Comparison of ENCODE assay signal across 8 cellular contexts in genomic region chr1:161039154-161039545, GRCh38. TPM values are rescaled to one million over a fixed set of nuclear protein-coding genes. Genes with fewer than 3 reads are reported as not detected.
DNase-seq lines count a peak whose midpoint lies in the region; ATAC-seq and TF ChIP-seq lines count a peak whose summit lies in the region.

No MANE protein-coding gene starts in this region.

- no peaks in the 10 kb centered on the region for H3K9me2 ChIP-seq in MM.1S (replicated peaks; ENCODE audit: insufficient read depth, low read length)

- H3K27me3 Mint-ChIP-seq in CD8-positive, alpha-beta T cell (ENCODE audit: low read depth), result no peaks in the 10 kb centered on the region

- H2BK15ac ChIP-seq in neuronal stem cell (ENCODE audit: low read length), result no peak overlapping the region

- H2AK5ac ChIP-seq in neuronal stem cell (ENCODE audit: low read depth, low read length), result no peak overlapping the region

- H3K79me1 ChIP-seq in neuronal stem cell (ENCODE audit: low read depth, low read length), result peaks cover 3% of the 10 kb centered on the region

- peaks cover 29% of the 10 kb centered on the region for H3K36me3 ChIP-seq in CD8-positive, alpha-beta T cell (ENCODE audit: insufficient read depth, low read length)
- H3K36me3 ChIP-seq in MM.1S (replicated peaks; ENCODE audit: insufficient read depth, low read length) (peaks cover 10% of the 10 kb centered on the region), neuronal stem cell (replicated peaks in 1 of 2; ENCODE audit: control insufficient read depth in 2 of 2, insufficient read depth in 2 of 2, low read length in 2 of 2) (peaks cover 34 to 58% of the 10 kb centered on the region in 2 donors), aorta (ENCODE audit: control insufficient read depth in 1 of 2, insufficient read depth in 2 of 2, low read length in 1 of 2) (peaks cover 4 to 11% of the 10 kb centered on the region in 2 donors)
- peaks cover 38% of the 10 kb centered on the region for H3K36me3 ChIP-seq in effector memory CD4-positive, alpha-beta T cell (ENCODE audit: control insufficient read depth, insufficient read depth, low read length)

- H3K14ac ChIP-seq in neuronal stem cell (ENCODE audit: low read length), result no peak overlapping the region

- H4K8ac ChIP-seq in neuronal stem cell (ENCODE audit: low read depth, low read length), result no peak overlapping the region

- WGBS in neuronal stem cell (ENCODE audit: extremely low coverage in 2 of 2, insufficient read length in 2 of 2, insufficient replicate concordance in 1 of 2), 2 donors, result no CpG with 5 or more reads among the region's 3 CpGs
- WGBS in aorta, 2 donors, result 25 to 44% methylated on average over 3 of the region's 3 CpGs

- TF ChIP-seq CTCF in CD8-positive, alpha-beta T cell (IDR thresholded peaks at IDR 0.05), result no peak
- TF ChIP-seq CTCF in MM.1S (IDR thresholded peaks at IDR 0.05; ENCODE audit: low read length), result no peak

- no peaks in the 10 kb centered on the region for H3K9me3 ChIP-seq in CD8-positive, alpha-beta T cell (ENCODE audit: low read length)
- H3K9me3 ChIP-seq in MM.1S (replicated peaks; ENCODE audit: insufficient read depth, low read length) (no peaks in the 10 kb centered on the region), neuronal stem cell (replicated peaks in 1 of 2; ENCODE audit: control insufficient read depth in 2 of 2, insufficient read depth in 1 of 2, low read depth in 1 of 2, low read length in 2 of 2) (no peaks in the 10 kb centered on the region), aorta (ENCODE audit: control insufficient read depth, low read length) (no peaks in the 10 kb centered on the region)
- H3K9me3 ChIP-seq in effector memory CD4-positive, alpha-beta T cell (ENCODE audit: control insufficient read depth, low read length), result no peaks in the 10 kb centered on the region

- H3K4me1 ChIP-seq in CD8-positive, alpha-beta T cell (ENCODE audit: insufficient read depth, low read length), result peaks cover 37% of the 10 kb centered on the region
- H3K4me1 ChIP-seq in MM.1S (ENCODE audit: low read length), result peaks cover 10% of the 10 kb centered on the region
- peaks cover 26% of the 10 kb centered on the region for H3K4me1 ChIP-seq in effector memory CD4-positive, alpha-beta T cell (ENCODE audit: control insufficient read depth, insufficient read depth, low read length, poor library complexity, severe bottlenecking)
- H3K4me1 ChIP-seq in neuronal stem cell (ENCODE audit: control insufficient read depth in 2 of 2, insufficient read depth in 1 of 2, low read depth in 1 of 2, low read length in 2 of 2), result peaks cover 5 to 14% of the 10 kb centered on the region in 2 donors
- no peaks in the 10 kb centered on the region for H3K4me1 ChIP-seq in aorta (ENCODE audit: control insufficient read depth in 1 of 2, insufficient read depth in 2 of 2, low read length in 2 of 2)

- H3K23ac ChIP-seq in neuronal stem cell (ENCODE audit: low read depth, low read length, poor library complexity), result peak overlapping the region; percentile 77

- H3K27ac ChIP-seq in CD8-positive, alpha-beta T cell (ENCODE audit: low read depth, low read length), result peak overlapping the region; percentile 75
- H3K27ac ChIP-seq in MM.1S (ENCODE audit: low read length) (peak overlapping the region; percentile 40; the same call in 1 of the 2 replicates), neuronal stem cell (replicated peaks; ENCODE audit: low read length) (no peak overlapping the region), aorta (ENCODE audit: low read depth in 1 of 2, low read length in 2 of 2) (no peak overlapping the region)
- H3K27ac ChIP-seq in effector memory CD4-positive, alpha-beta T cell (ENCODE audit: insufficient read depth, low read length, poor library complexity, severe bottlenecking), result peak overlapping the region; percentile 88

- intact Hi-C loops in CD8-positive, alpha-beta T cell (cut with DNase I, micrococcal nuclease), result loop anchor here in 1 of 2 experiments (2.0 kb wide), 2 partner anchors 42 to 80 kb away; partner anchors contain the start of genes NIT1 and PFDN2
- intact Hi-C loops in aorta (cut with DNase I), result no loop called here

- H2AFZ ChIP-seq in MM.1S (ENCODE audit: low read length), result peak overlapping the region; percentile 89
- H2AFZ ChIP-seq in neuronal stem cell (ENCODE audit: low read length), result no peak overlapping the region

- no peak overlapping the region for H2BK5ac ChIP-seq in neuronal stem cell (ENCODE audit: low read length)

- H3K36me3 Mint-ChIP-seq in CD8-positive, alpha-beta T cell, result peaks cover 51% of the 10 kb centered on the region

- H3K9ac ChIP-seq in MM.1S (ENCODE audit: low read length) (peak overlapping the region; percentile 72; the same call in 1 of the 2 replicates), neuronal stem cell (ENCODE audit: low read depth, low read length, poor library complexity) (no peak overlapping the region)

- H3K4ac ChIP-seq in neuronal stem cell (ENCODE audit: low read length), result no peak overlapping the region

- peak overlapping the region; percentile 96 for H3K27ac Mint-ChIP-seq in CD8-positive, alpha-beta T cell

- no peak overlapping the region for H4K91ac ChIP-seq in neuronal stem cell (ENCODE audit: low read depth, low read length, poor library complexity)

- CTCF ChIA-PET in CD8-positive, alpha-beta T cell (lab: Charles Lee), result interaction anchor here (0.9 to 15.0 kb wide), 7 partner anchors 8 to 101 kb away, joined by 3 to 168 read pairs (median 3); partner anchors contain the start of genes ARHGAP30 and KLHDC9

- no peaks in the 10 kb centered on the region for H3K27me3 ChIP-seq in CD8-positive, alpha-beta T cell (ENCODE audit: insufficient read depth, low read length)
- no peaks in the 10 kb centered on the region for H3K27me3 ChIP-seq in MM.1S (replicated peaks; ENCODE audit: insufficient read depth, low read length)
- no peaks in the 10 kb centered on the region for H3K27me3 ChIP-seq in effector memory CD4-positive, alpha-beta T cell (replicated peaks; ENCODE audit: control insufficient read depth, insufficient read depth, low read length, poor library complexity, severe bottlenecking)
- no peaks in the 10 kb centered on the region for H3K27me3 ChIP-seq in neuronal stem cell (ENCODE audit: control insufficient read depth in 3 of 3, insufficient read depth in 3 of 3, low read depth in 1 of 3, low read length in 3 of 3)
- H3K27me3 ChIP-seq in aorta (ENCODE audit: control insufficient read depth in 1 of 2, insufficient read depth in 2 of 2, low read length in 1 of 2), result no peaks in the 10 kb centered on the region

- H3K4me3 ChIP-seq in CD8-positive, alpha-beta T cell (ENCODE audit: low read depth, low read length), result peak overlapping the region; percentile 87
- H3K4me3 ChIP-seq in MM.1S (ENCODE audit: low read length), result peak overlapping the region; percentile 83
- H3K4me3 ChIP-seq in effector memory CD4-positive, alpha-beta T cell (ENCODE audit: insufficient read depth, low read depth, low read length, poor library complexity, severe bottlenecking), result peak overlapping the region; percentile 68
- H3K4me3 ChIP-seq in neuronal stem cell (ENCODE audit: low read length in 2 of 2), result peak overlapping the region in 1 of 2 donors; percentile 98
- H3K4me3 ChIP-seq in aorta (ENCODE audit: low read length in 2 of 2), result no peak overlapping the region

- no peak for ATAC-seq in CD8-positive, alpha-beta T cell
- ATAC-seq in GM18517 (IDR thresholded peaks at IDR 0.05; ENCODE audit: unreplicated experiment) (no peak), aorta (ENCODE audit: low FRiP score) (no peak)

- no peaks in the 10 kb centered on the region for H3K9me3 Mint-ChIP-seq in CD8-positive, alpha-beta T cell

- H2BK120ac ChIP-seq in neuronal stem cell (ENCODE audit: low read depth, low read length), result no peak overlapping the region

- H3K79me2 ChIP-seq in MM.1S (ENCODE audit: low read length), result peaks cover 44% of the 10 kb centered on the region

- no peak overlapping the region for H3K18ac ChIP-seq in neuronal stem cell (ENCODE audit: low read length)

- POLR2A ChIA-PET in CD8-positive, alpha-beta T cell (lab: Charles Lee), result interaction anchor here (0.6 to 5.0 kb wide), 17 partner anchors 8 to 410 kb away, joined by 3 to 47 read pairs (median 4); partner anchors contain the start of genes ARHGAP30, DEDD, F11R and KLHDC9

- no peak for DNase-seq in CD8-positive, alpha-beta T cell
- no peak for DNase-seq in MM.1S
- DNase-seq in effector memory CD4-positive, alpha-beta T cell, result no peak
- no peak for DNase-seq in neuronal stem cell (ENCODE audit: low spot score)
- no peak for DNase-seq in aorta
- DNase-seq in inferior parietal cortex (ENCODE audit: extremely low spot score), result no peak
- DNase-seq in H4 (ENCODE audit: low spot score), result no peak

- no peak overlapping the region for H2BK12ac ChIP-seq in neuronal stem cell (ENCODE audit: low read length)

- H3K4me3 Mint-ChIP-seq in CD8-positive, alpha-beta T cell, result peak overlapping the region; percentile 90

- peaks cover 14% of the 10 kb centered on the region for H3F3A ChIP-seq in MM.1S (ENCODE audit: insufficient read depth, low read length)

- no peaks in the 10 kb centered on the region for H4K20me1 ChIP-seq in MM.1S (ENCODE audit: insufficient read depth, low read length)

- H3K4me1 Mint-ChIP-seq in CD8-positive, alpha-beta T cell (ENCODE audit: low read depth), result peaks cover 58% of the 10 kb centered on the region

- H3K4me2 ChIP-seq in MM.1S (ENCODE audit: low read depth, low read length) (peak overlapping the region; percentile 85), neuronal stem cell (ENCODE audit: insufficient read depth, low read length, poor library complexity, severe bottlenecking) (peak overlapping the region; percentile 96)

RNA-seq across cellular contexts. Expression of gene TSTD1, which starts 0.4 kb away (rescaled TPM):
- total RNA-seq in CD8-positive, alpha-beta T cell, result 10 to 100 TPM; 44.8 to 46.6 TPM
- polyA plus RNA-seq in neuronal stem cell (2013, experiment 1 of 2), result 49.5 TPM
- polyA plus RNA-seq in neuronal stem cell (2013, experiment 2 of 2), result 50.2 TPM
- total RNA-seq in aorta, result 10 to 100 TPM in 1 of 2 donors, 1 to 10 TPM in 1; 9.1 to 12.5 TPM
- polyA plus RNA-seq in aorta, result 10 to 100 TPM; 13.2 to 31.9 TPM
- not detected in 2 replicates for total RNA-seq in H4 (2014; rRNA removed; shearing (Covaris generic))

RNA-seq across cellular contexts. Expression of gene USF1, which starts 6.6 kb away (rescaled TPM):
- total RNA-seq in CD8-positive, alpha-beta T cell, result 10 to 100 TPM; 95.6 to 98.8 TPM
- 37.4 TPM for polyA plus RNA-seq in neuronal stem cell (2013, experiment 1 of 2)
- 35.9 TPM for polyA plus RNA-seq in neuronal stem cell (2013, experiment 2 of 2)
- 10 to 100 TPM; 42.2 to 67.0 TPM for total RNA-seq in aorta
- 100 to 1,000 TPM in 1 of 2 donors, 10 to 100 TPM in 1; 33.8 to 124 TPM for polyA plus RNA-seq in aorta
- total RNA-seq in H4 (2014; rRNA removed; shearing (Covaris generic)), result 57.7 and 60.3 TPM in 2 replicates

RNA-seq across cellular contexts. Expression of gene F11R, which starts 18.2 kb away (rescaled TPM):
- 10 to 100 TPM; 16.8 to 20.0 TPM for total RNA-seq in CD8-positive, alpha-beta T cell
- polyA plus RNA-seq in neuronal stem cell (2013, experiment 1 of 2), result 15.6 TPM
- 16.1 TPM for polyA plus RNA-seq in neuronal stem cell (2013, experiment 2 of 2)
- 10 to 100 TPM; 21.7 to 26.0 TPM for total RNA-seq in aorta
- 1 to 10 TPM; 2.4 to 8.0 TPM for polyA plus RNA-seq in aorta
- 5.2 and 6.4 TPM in 2 replicates for total RNA-seq in H4 (2014; rRNA removed; shearing (Covaris generic))

RNA-seq across cellular contexts. Expression of gene ARHGAP30, which starts 30.5 kb away (rescaled TPM):
- total RNA-seq in CD8-positive, alpha-beta T cell, result 10 to 100 TPM; 59.7 to 63.6 TPM
- 0.11 TPM for polyA plus RNA-seq in neuronal stem cell (2013, experiment 1 of 2)
- 0.04 TPM for polyA plus RNA-seq in neuronal stem cell (2013, experiment 2 of 2)
- 10 to 100 TPM; 14.7 to 20.5 TPM for total RNA-seq in aorta
- 10 to 100 TPM in 1 of 2 donors, 1 to 10 TPM in 1; 1.3 to 12.1 TPM for polyA plus RNA-seq in aorta
- total RNA-seq in H4 (2014; rRNA removed; shearing (Covaris generic)), result 0.02 TPM in 1 of 2 replicates, not detected in the other

RNA-seq across cellular contexts. Expression of gene NECTIN4, which starts 50.2 kb away (rescaled TPM):
- total RNA-seq in CD8-positive, alpha-beta T cell, result not detected
- 0.13 TPM for polyA plus RNA-seq in neuronal stem cell (2013, experiment 1 of 2)
- polyA plus RNA-seq in neuronal stem cell (2013, experiment 2 of 2), result 0.10 TPM
- under 1 TPM; 0.24 to 0.26 TPM for total RNA-seq in aorta
- not detected for polyA plus RNA-seq in aorta
- 0.14 TPM in 1 of 2 replicates, not detected in the other for total RNA-seq in H4 (2014; rRNA removed; shearing (Covaris generic))

Comparison
In these comparisons a context has a peak if more than half of its experiments do, and no peak if none do; other contexts are left out.
1. H3K27ac ChIP-seq: peak in CD8-positive, alpha-beta T cell (single experiment), MM.1S (single experiment) and effector memory CD4-positive, alpha-beta T cell (single experiment); none in neuronal stem cell (single experiment) and aorta (0 of 2).
2. H3K4me3 ChIP-seq: peak in CD8-positive, alpha-beta T cell (single experiment), MM.1S (single experiment) and effector memory CD4-positive, alpha-beta T cell (single experiment); none in aorta (0 of 2).
3. RNA of gene TSTD1, which starts 0.4 kb away (total RNA-seq): 44.8 to 46.6 TPM in CD8-positive, alpha-beta T cell and 9.1 to 12.5 TPM in aorta; not detected in H4; every median in the first group is over 10 times any median in the second.